Comparison of ENCODE assay signal across 23 cellular contexts in the genomic region with DNA sequence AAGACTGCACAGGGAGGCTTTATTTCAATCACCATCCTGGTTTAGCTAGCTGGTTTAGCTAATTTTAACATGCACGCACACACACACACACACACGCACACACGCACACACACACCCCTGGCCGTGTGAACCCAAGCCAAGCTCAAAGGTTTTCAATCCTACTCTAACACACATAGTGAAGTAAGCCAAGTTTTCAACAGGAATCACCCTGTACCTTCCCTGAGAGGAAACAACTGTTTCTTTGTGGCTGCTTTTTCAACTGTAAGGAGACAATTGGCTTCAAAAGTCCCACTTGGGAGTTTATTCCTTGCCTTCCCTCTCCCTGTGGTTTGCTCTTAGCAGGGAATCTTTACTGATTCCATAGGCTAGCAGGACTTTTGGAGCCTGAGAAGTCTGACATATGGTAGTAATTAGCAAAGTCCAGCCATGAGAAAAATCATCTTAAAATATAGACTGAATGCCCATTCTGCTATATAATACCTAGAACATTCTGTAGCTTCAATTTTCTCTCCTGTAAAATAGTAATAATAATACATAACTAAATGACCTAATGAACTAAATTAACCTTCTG.
A peak's percentile ranks its signal among the peaks of the same experiment; 100 is the strongest.
DNase-seq lines count a peak whose midpoint lies in the region; ATAC-seq and TF ChIP-seq lines count a peak whose summit lies in the region.
"Had no signal": no experiment of that assay in that cellular context is flagged by ENCODE, and none has a peak within 500 bp of the region (broad histone marks: within the 10 kb centered on the region; RNA-seq: fewer than 3 reads in every experiment).

No MANE protein-coding gene starts in this region.

- no peaks in the 10 kb centered on the region for H3K27me3 ChIP-seq in effector memory CD4-positive, alpha-beta T cell (replicated peaks; ENCODE audit: control insufficient read depth, insufficient read depth, low read length, poor library complexity, severe bottlenecking)
- H3K27me3 ChIP-seq: BLaER1 treated with 17β-estradiol and CSF1 and Interleukin-3, amounts not matched to agents 10 nM and 100 nM; Peyer's patch; SJSA1 had no signal

- H3K27ac ChIP-seq in effector memory CD4-positive, alpha-beta T cell (ENCODE audit: insufficient read depth, low read length, poor library complexity, severe bottlenecking), result no peak overlapping the region
- H3K27ac ChIP-seq: BLaER1 treated with 17β-estradiol and CSF1 and Interleukin-3, amounts not matched to agents 10 nM and 100 nM; HL-60; Peyer's patch; SJSA1 had no signal

- H3K36me3 ChIP-seq in effector memory CD4-positive, alpha-beta T cell (ENCODE audit: control insufficient read depth, insufficient read depth, low read length), result no peaks in the 10 kb centered on the region
- H3K36me3 ChIP-seq: BLaER1 treated with 17β-estradiol and CSF1 and Interleukin-3, amounts not matched to agents 10 nM and 100 nM; Peyer's patch; SJSA1 had no signal

- no peak overlapping the region for H3K4me3 ChIP-seq in skeletal muscle cell (ENCODE audit: low read depth, low read length)
- H3K4me3 ChIP-seq in effector memory CD4-positive, alpha-beta T cell (ENCODE audit: insufficient read depth, low read depth, low read length, poor library complexity, severe bottlenecking), result no peak overlapping the region
- H3K4me3 ChIP-seq: BLaER1 treated with 17β-estradiol and CSF1 and Interleukin-3, amounts not matched to agents 10 nM and 100 nM; Peyer's patch; SJSA1 had no signal

- no peak for TF ChIP-seq POLR2A in GM18505 (IDR thresholded peaks at IDR 0.05; ENCODE audit: borderline replicate concordance, extremely low read depth, insufficient read depth, insufficient read length)

- no peaks in the 10 kb centered on the region for H3K9me3 ChIP-seq in effector memory CD4-positive, alpha-beta T cell (ENCODE audit: control insufficient read depth, low read length)
- H3K9me3 ChIP-seq: BLaER1 treated with 17β-estradiol and CSF1 and Interleukin-3, amounts not matched to agents 10 nM and 100 nM; Peyer's patch; SJSA1 had no signal

- no peaks in the 10 kb centered on the region for H3K4me1 ChIP-seq in effector memory CD4-positive, alpha-beta T cell (ENCODE audit: control insufficient read depth, insufficient read depth, low read length, poor library complexity, severe bottlenecking)
- H3K4me1 ChIP-seq: BLaER1 treated with 17β-estradiol and CSF1 and Interleukin-3, amounts not matched to agents 10 nM and 100 nM; Peyer's patch; SJSA1 had no signal

- DNase-seq in LHCN-M2 (ENCODE audit: low read depth) (peak; percentile 7), astrocyte of the hippocampus (ENCODE audit: low read depth, low spot score) (peak; percentile 36), fibroblast of peridontal ligament (ENCODE audit: extremely low read depth) (peak; percentile 88), skeletal muscle cell (ENCODE audit: low read depth) (peak; percentile 29), occipital lobe (lab: John Stamatoyannopoulos, UW) (no peak), NCI-H1436 treated with DMSO at 0.1 percent for 48 hours (lab: John Stamatoyannopoulos, UW) (no peak)
- no peak for DNase-seq in effector memory CD4-positive, alpha-beta T cell
- DNase-seq: ACHN; CD4-positive, alpha-beta memory T cell; DND-41; H7; KBM-7; NCI-H1105; NCI-H2029 treated with DMSO at 0.1 percent for 48 hours; NCI-H345; NCI-H524; NCI-H82; Peyer's patch; SW 1271 had no signal

- ATAC-seq in GM18505 (IDR thresholded peaks at IDR 0.05; ENCODE audit: unreplicated experiment), result no peak

Comparison
In these comparisons a context has a peak if more than half of its experiments do, and no peak if none do; other contexts are left out.
1. DNase-seq: peak in LHCN-M2 (single experiment), astrocyte of the hippocampus (single experiment), fibroblast of peridontal ligament (single experiment) and skeletal muscle cell (single experiment); none in occipital lobe (single experiment), effector memory CD4-positive, alpha-beta T cell (0 of 3) and NCI-H1436 treated with DMSO at 0.1 percent for 48 hours (single experiment).